24 cellular contexts compared by ENCODE assay signal in the genomic region with DNA sequence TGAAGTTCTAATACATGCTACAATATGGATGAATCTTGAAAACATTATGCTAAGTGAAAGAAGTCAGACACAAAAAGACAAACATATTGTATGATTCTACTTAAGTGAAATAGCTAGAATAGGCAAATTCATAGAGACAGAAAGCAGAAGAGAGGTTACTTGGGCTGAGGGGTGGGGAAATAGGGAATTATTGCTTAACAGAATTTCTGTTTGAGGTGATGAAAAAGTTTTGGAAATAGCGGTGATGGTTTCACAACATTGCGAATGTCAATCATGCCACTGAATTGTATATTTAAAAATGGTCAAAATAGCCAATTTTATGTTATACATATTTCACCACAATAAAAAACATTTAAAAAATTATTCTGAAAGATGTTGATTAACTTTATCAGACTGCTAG. TPM values are rescaled to one million over a fixed set of nuclear protein-coding genes. Genes with fewer than 3 reads are reported as not detected.
"Had no signal": no experiment of that assay in that cellular context is flagged by ENCODE, and none has a peak within 500 bp of the region (broad histone marks: within the 10 kb centered on the region; RNA-seq: fewer than 3 reads in every experiment).

No MANE protein-coding gene starts in this region.

- H3K4me3 ChIP-seq: left lung, lung, stomach, suprapubic skin, tibial nerve had no signal

- H3K4me1 Mint-ChIP-seq: activated T-helper 17 cell treated with anti-CD3 and anti-CD28 coated beads, Interleukin-2, amount 50 U/mL, for 72 hours; immature natural killer cell; stimulated activated memory B cell treated with anti-CD40 and anti-IgM and Interleukin-4, amounts not matched to agents 10 μg/mL and 1 μg/mL and 100 μg/mL, for 72 hours had no signal

- H3K27ac ChIP-seq: suprapubic skin, tibial nerve had no signal

- H3K36me3 Mint-ChIP-seq: activated naive CD4-positive, alpha-beta T cell treated with anti-CD3 and anti-CD28 coated beads, Interleukin-2, amount 50 U/mL, for 72 hours; brain; immature natural killer cell; stimulated activated memory B cell treated with anti-CD40 and anti-IgM and Interleukin-4, amounts not matched to agents 10 μg/mL and 1 μg/mL and 100 μg/mL, for 72 hours had no signal

- ATAC-seq: activated naive CD4-positive, alpha-beta T cell treated with anti-CD3 and anti-CD28 coated beads, Interleukin-2, amount 50 U/mL, for 72 hours; activated T-helper 17 cell treated with anti-CD3 and anti-CD28 coated beads, Interleukin-2, amount 50 U/mL, for 72 hours; left lung; naive thymus-derived CD4-positive, alpha-beta T cell; sciatic nerve; stimulated activated memory B cell treated with anti-CD40 and anti-IgM and Interleukin-4, amounts not matched to agents 10 μg/mL and 1 μg/mL and 100 μg/mL, for 72 hours had no signal

- H3K4me1 ChIP-seq: stomach, suprapubic skin, tibial nerve had no signal

- H3K27me3 ChIP-seq: left lung, suprapubic skin, tibial nerve had no signal

- H3K36me3 ChIP-seq: left lung, stomach, suprapubic skin, tibial nerve had no signal

- H3K27ac Mint-ChIP-seq: activated naive CD4-positive, alpha-beta T cell treated with anti-CD3 and anti-CD28 coated beads, Interleukin-2, amount 50 U/mL, for 72 hours; activated T-helper 17 cell treated with anti-CD3 and anti-CD28 coated beads, Interleukin-2, amount 50 U/mL, for 72 hours; brain; dendritic cell treated with granulocyte-macrophage colony-stimulating factor and Interleukin-4, amounts not matched to agents 40 ng/mL and 50 ng/mL, for 4 days; immature natural killer cell; naive thymus-derived CD4-positive, alpha-beta T cell; stimulated activated memory B cell treated with anti-CD40 and anti-IgM and Interleukin-4, amounts not matched to agents 10 μg/mL and 1 μg/mL and 100 μg/mL, for 72 hours had no signal

- H3K9me3 ChIP-seq: left lung, stomach, suprapubic skin, tibial nerve had no signal

- H3K9me3 Mint-ChIP-seq: activated naive CD4-positive, alpha-beta T cell treated with anti-CD3 and anti-CD28 coated beads, Interleukin-2, amount 50 U/mL, for 72 hours; activated T-helper 17 cell treated with anti-CD3 and anti-CD28 coated beads, Interleukin-2, amount 50 U/mL, for 72 hours; brain; dendritic cell treated with granulocyte-macrophage colony-stimulating factor and Interleukin-4, amounts not matched to agents 40 ng/mL and 50 ng/mL, for 4 days; immature natural killer cell; naive thymus-derived CD4-positive, alpha-beta T cell; neural crest cell; stimulated activated memory B cell treated with anti-CD40 and anti-IgM and Interleukin-4, amounts not matched to agents 10 μg/mL and 1 μg/mL and 100 μg/mL, for 72 hours had no signal

- H3K4me3 Mint-ChIP-seq: activated T-helper 17 cell treated with anti-CD3 and anti-CD28 coated beads, Interleukin-2, amount 50 U/mL, for 72 hours; brain; dendritic cell treated with granulocyte-macrophage colony-stimulating factor and Interleukin-4, amounts not matched to agents 40 ng/mL and 50 ng/mL, for 4 days; immature natural killer cell; naive thymus-derived CD4-positive, alpha-beta T cell; neural crest cell; stimulated activated memory B cell treated with anti-CD40 and anti-IgM and Interleukin-4, amounts not matched to agents 10 μg/mL and 1 μg/mL and 100 μg/mL, for 72 hours had no signal

- H3K27me3 Mint-ChIP-seq: brain; dendritic cell treated with granulocyte-macrophage colony-stimulating factor and Interleukin-4, amounts not matched to agents 40 ng/mL and 50 ng/mL, for 4 days had no signal

- DNase-seq: activated T-cell treated with anti-CD3 and anti-CD28 coated beads, Interleukin-2, amount 50 U/mL, for 1 hour; aorta; effector CD4-positive, alpha-beta T cell; foreskin fibroblast; immature natural killer cell; left lung; naive thymus-derived CD4-positive, alpha-beta T cell; posterior cingulate gyrus; small intestine; stimulated activated CD4-positive, alpha-beta T cell treated with anti-CD3 and anti-CD28 coated beads, Interleukin-15, amount 100 ng/mL, for 24 hours; stomach had no signal

RNA-seq across cellular contexts. Expression of gene SLC26A8, which starts 6.1 kb away (rescaled TPM):
- total RNA-seq: activated T-helper 17 cell treated with anti-CD3 and anti-CD28 coated beads, Interleukin-2, amount 50 U/mL, for 72 hours; epithelial cell of proximal tubule; fibroblast of lung; kidney epithelial cell; suprapubic skin had no signal
- polyA plus RNA-seq: aorta; fibroblast of lung; immature natural killer cell; naive thymus-derived CD4-positive, alpha-beta T cell had no signal
